ENCODE assay signal across 8 cellular contexts in the genomic region with DNA sequence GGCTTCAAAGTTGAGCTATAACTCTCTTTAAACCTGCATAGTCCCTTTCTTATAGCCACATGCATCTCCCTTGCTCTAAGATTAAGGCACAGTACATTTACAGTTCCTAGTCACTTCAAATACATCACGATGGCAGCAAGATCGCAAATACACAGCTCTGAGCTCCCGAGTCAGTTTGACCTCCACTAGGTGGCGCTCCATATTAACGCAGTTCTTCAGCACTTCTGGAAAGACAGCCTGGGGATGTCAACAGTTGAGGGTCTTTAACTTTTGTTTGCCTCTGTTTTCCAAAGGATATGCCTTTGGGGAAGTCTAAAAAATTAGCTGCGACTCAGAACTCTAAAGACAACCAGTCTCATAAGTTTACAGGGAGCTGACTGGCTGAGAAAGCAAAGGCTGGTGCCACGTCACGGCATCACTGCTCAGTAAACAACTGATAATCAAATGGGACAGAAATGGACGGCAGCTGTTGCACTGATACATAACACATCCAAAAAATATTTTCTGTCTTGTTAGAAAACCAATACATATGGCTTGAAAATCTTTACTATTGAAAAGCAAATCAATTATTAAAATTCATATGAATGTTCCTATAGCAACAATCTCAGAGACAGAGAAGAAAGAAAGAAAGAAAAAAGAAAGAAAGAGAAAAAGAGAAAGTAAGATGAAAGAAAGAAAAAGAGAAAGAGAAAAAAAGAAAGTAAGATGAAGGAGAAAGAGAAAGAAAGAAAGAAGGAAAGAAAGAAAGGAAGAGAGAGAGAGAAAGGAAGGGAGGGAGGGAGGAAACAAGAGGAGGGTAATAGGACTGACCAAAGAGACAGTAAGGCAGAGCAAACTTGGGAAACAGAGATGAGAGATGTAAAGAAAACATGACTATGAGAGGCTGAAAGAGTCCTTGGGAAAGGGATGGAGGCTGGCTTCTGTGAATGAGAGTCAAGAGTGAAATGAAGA.
DNase-seq lines count a peak whose midpoint lies in the region; ATAC-seq and TF ChIP-seq lines count a peak whose summit lies in the region.

No MANE protein-coding gene starts in this region.

- H3K79me2 ChIP-seq in KMS-11 (ENCODE audit: insufficient read depth, low read depth): no peaks in the 10 kb centered on the region
- H3K79me2 ChIP-seq in SU-DHL-6 (ENCODE audit: insufficient read depth, low read length): no peaks in the 10 kb centered on the region

- H3K36me3 ChIP-seq in KMS-11 (ENCODE audit: insufficient read depth) (no peaks in the 10 kb centered on the region), SU-DHL-6 (ENCODE audit: low read length) (no peaks in the 10 kb centered on the region)

- H3K4me1 ChIP-seq in KMS-11 (ENCODE audit: low read depth, poor library complexity, severe bottlenecking): no peaks in the 10 kb centered on the region

- no peak overlapping the region for H3K27ac Mint-ChIP-seq in activated CD4-positive, alpha-beta T cell treated with anti-CD3 and anti-CD28 coated beads, Interleukin-2, amount 10 ng/mL, durations not matched to agents 24 days and 14 days
- no peak overlapping the region for H3K27ac Mint-ChIP-seq in neural crest cell (ENCODE audit: unreplicated experiment)

- no peak overlapping the region for H3K4me3 Mint-ChIP-seq in activated CD4-positive, alpha-beta T cell treated with anti-CD3 and anti-CD28 coated beads, Interleukin-2, amount 10 ng/mL, durations not matched to agents 24 days and 14 days
- no peak overlapping the region for H3K4me3 Mint-ChIP-seq in neural crest cell

- no peaks in the 10 kb centered on the region for H4K20me1 ChIP-seq in KMS-11 (ENCODE audit: insufficient read depth)
- no peaks in the 10 kb centered on the region for H4K20me1 ChIP-seq in SU-DHL-6 (ENCODE audit: low read depth, low read length)

- no peak overlapping the region for H3K27ac ChIP-seq in KMS-11
- H3K27ac ChIP-seq in SU-DHL-6 (ENCODE audit: low read depth, low read length): no peak overlapping the region

- H3K9me3 Mint-ChIP-seq in activated CD4-positive, alpha-beta T cell treated with anti-CD3 and anti-CD28 coated beads, Interleukin-2, amount 10 ng/mL, durations not matched to agents 24 days and 14 days: no peaks in the 10 kb centered on the region
- no peaks in the 10 kb centered on the region for H3K9me3 Mint-ChIP-seq in neural crest cell

- intact Hi-C loops in activated CD4-positive, alpha-beta T cell treated with anti-CD3 and anti-CD28 coated beads, Interleukin-2, amount 10 ng/mL, durations not matched to agents 24 days and 14 days (cut with micrococcal nuclease): no loop called here

- ATAC-seq in GM21619 (IDR thresholded peaks at IDR 0.05; ENCODE audit: unreplicated experiment): peak; percentile 87

- no peaks in the 10 kb centered on the region for H3K27me3 Mint-ChIP-seq in activated CD4-positive, alpha-beta T cell treated with anti-CD3 and anti-CD28 coated beads, Interleukin-2, amount 10 ng/mL, durations not matched to agents 24 days and 14 days
- H3K27me3 Mint-ChIP-seq in neural crest cell (ENCODE audit: low read depth): no peaks in the 10 kb centered on the region

- peak overlapping the region; percentile 33; the same call in 1 of the 2 replicates for H2AFZ ChIP-seq in KMS-11 (ENCODE audit: low read depth)
- H2AFZ ChIP-seq in SU-DHL-6 (ENCODE audit: low read depth, low read length, severe bottlenecking): no peak overlapping the region

- H3K9me2 ChIP-seq in SU-DHL-6 (replicated peaks; ENCODE audit: insufficient read depth, low read length): no peaks in the 10 kb centered on the region

- no peaks in the 10 kb centered on the region for H3K36me3 Mint-ChIP-seq in activated CD4-positive, alpha-beta T cell treated with anti-CD3 and anti-CD28 coated beads, Interleukin-2, amount 10 ng/mL, durations not matched to agents 24 days and 14 days (ENCODE audit: low read depth)
- no peaks in the 10 kb centered on the region for H3K36me3 Mint-ChIP-seq in neural crest cell (ENCODE audit: low read depth)

- peak; percentile 81 for DNase-seq in activated CD4-positive, alpha-beta T cell treated with anti-CD3 and anti-CD28 coated beads, Interleukin-2, amount 10 ng/mL, durations not matched to agents 24 days and 14 days
- DNase-seq in activated CD4-positive, alpha-beta T cell treated with anti-CD3 and anti-CD28 coated beads, Interleukin-2, amount 50 U/mL, for 4 hours: no peak
- DNase-seq in fibroblast of peridontal ligament (ENCODE audit: extremely low read depth): peak; percentile 69
- peak; percentile 81 for DNase-seq in neural crest cell (ENCODE audit: low read depth, low spot score)
- no peak for DNase-seq in central memory CD4-positive, alpha-beta T cell

- H3K9ac ChIP-seq in KMS-11: no peak overlapping the region
- H3K9ac ChIP-seq in SU-DHL-6 (ENCODE audit: low read length): no peak overlapping the region

- no peaks in the 10 kb centered on the region for H3K9me3 ChIP-seq in SU-DHL-6 (ENCODE audit: insufficient read depth, low read length)

- TF ChIP-seq CTCF in KMS-11 (conservative IDR thresholded peaks at IDR 0.05; ENCODE audit: low read depth, low read length): peak; percentile 94
- TF ChIP-seq CTCF in SU-DHL-6 (IDR thresholded peaks at IDR 0.05; ENCODE audit: insufficient read depth, low read length, poor library complexity, severe bottlenecking): peak; percentile 55
- TF ChIP-seq CTCF in neural crest cell (conservative IDR thresholded peaks at IDR 0.05): peak; percentile 95

- no peaks in the 10 kb centered on the region for H3F3A ChIP-seq in SU-DHL-6 (ENCODE audit: insufficient read depth)

- no peak overlapping the region for H3K4me2 ChIP-seq in KMS-11
- no peak overlapping the region for H3K4me2 ChIP-seq in SU-DHL-6 (ENCODE audit: low read depth, low read length, poor library complexity, severe bottlenecking)

- no peak overlapping the region for H3K4me3 ChIP-seq in KMS-11 (IDR thresholded peaks at IDR 0.05; ENCODE audit: insufficient read depth, low read depth, low read length)
- H3K4me3 ChIP-seq in SU-DHL-6 (ENCODE audit: insufficient read depth, low read length, poor library complexity, severe bottlenecking): no peak overlapping the region

- no peaks in the 10 kb centered on the region for H3K27me3 ChIP-seq in KMS-11 (ENCODE audit: insufficient read depth, low read depth)
- H3K27me3 ChIP-seq in SU-DHL-6 (ENCODE audit: low read length): no peaks in the 10 kb centered on the region

- H3K4me1 Mint-ChIP-seq in activated CD4-positive, alpha-beta T cell treated with anti-CD3 and anti-CD28 coated beads, Interleukin-2, amount 10 ng/mL, durations not matched to agents 24 days and 14 days: no peaks in the 10 kb centered on the region
- peaks cover 3% of the 10 kb centered on the region for H3K4me1 Mint-ChIP-seq in neural crest cell

Comparison
In these comparisons a context has a peak if more than half of its experiments do, and no peak if none do; other contexts are left out.
1. DNase-seq: peak in activated CD4-positive, alpha-beta T cell treated with anti-CD3 and anti-CD28 coated beads, Interleukin-2, amount 10 ng/mL, durations not matched to agents 24 days and 14 days (single experiment), fibroblast of peridontal ligament (single experiment) and neural crest cell (single experiment); none in activated CD4-positive, alpha-beta T cell treated with anti-CD3 and anti-CD28 coated beads, Interleukin-2, amount 50 U/mL, for 4 hours (0 of 2) and central memory CD4-positive, alpha-beta T cell (single experiment).
2. Peak in every context shown above with its lines, with median percentiles within 50 percentile points of each other: CTCF ChIP-seq.